8 cellular contexts compared by ENCODE assay signal in genomic region chr9:7085357-7085756, GRCh38.
"Had no signal": no experiment of that assay in that cellular context is flagged by ENCODE, and none has a peak within 500 bp of the region (broad histone marks: within the 10 kb centered on the region; RNA-seq: fewer than 3 reads in every experiment).

No MANE protein-coding gene starts in this region.

- H3K9me3 Mint-ChIP-seq: GM23338, HFFc6, IgD-negative memory B cell had no signal

- H3K27ac Mint-ChIP-seq: GM23338, HFFc6 had no signal

- H3K4me3 Mint-ChIP-seq: GM23338, HFFc6, IgD-negative memory B cell had no signal

- ATAC-seq: GM23338, HCT116, HepG2 had no signal

- H3K27me3 Mint-ChIP-seq: IgD-negative memory B cell had no signal

- FAIRE-seq: H1, H54, HepG2 had no signal

- DNase-seq: HFFc6, KBM-7 had no signal
